Comparison of ENCODE assay signal across 24 cellular contexts in the genomic region with DNA sequence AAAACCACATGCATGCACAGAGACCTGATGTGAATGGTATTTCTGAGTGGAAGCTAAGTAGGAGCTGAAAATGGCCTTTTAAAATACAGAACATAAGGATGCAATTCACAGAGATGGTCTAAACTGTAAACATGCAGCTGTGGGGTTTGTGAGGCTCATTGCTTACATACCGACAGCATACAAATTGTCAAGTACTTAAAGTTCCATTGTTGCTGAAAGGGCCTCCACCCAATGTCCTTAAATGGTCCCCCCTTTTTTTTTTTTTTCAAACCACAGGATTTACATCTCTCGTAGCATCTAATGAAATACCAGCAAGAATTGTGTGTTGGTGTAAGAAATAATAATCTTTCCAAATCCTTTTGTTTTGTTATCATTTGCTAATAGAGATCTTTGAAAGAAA.
A peak's percentile ranks its signal among the peaks of the same experiment; 100 is the strongest.
DNase-seq lines count a peak whose midpoint lies in the region; ATAC-seq, FAIRE-seq and TF ChIP-seq lines count a peak whose summit lies in the region.
"Had no signal": no experiment of that assay in that cellular context is flagged by ENCODE, and none has a peak within 500 bp of the region (broad histone marks: within the 10 kb centered on the region; RNA-seq: fewer than 3 reads in every experiment).

No MANE protein-coding gene starts in this region.

- POLR2A ChIA-PET in activated CD4-positive, alpha-beta memory T cell treated with anti-CD3 and anti-CD28 coated beads for 36 hours (lab: Charles Lee) = interaction anchor here (1.7 to 3.7 kb wide), 7 partner anchors 12 to 523 kb away, joined by 7 to 33 read pairs (median 16); partner anchors contain the start of gene MAF
- POLR2A ChIA-PET in activated CD4-positive, alpha-beta memory T cell treated with anti-CD3 and anti-CD28 coated beads, Interleukin-2, amount 10 ng/mL, durations not matched to agents 7 days and 5 days (lab: Charles Lee) = interaction anchor here (0.9 to 1.6 kb wide), 3 partner anchors 9 to 12 kb away, joined by 3 to 5 read pairs (median 3); no protein-coding TSS in a partner anchor
- POLR2A ChIA-PET in WTC11 (lab: Charles Lee) = interaction anchor here (0.6 kb wide), 1 partner anchor 537 kb away, joined by 4 read pairs; no protein-coding TSS in a partner anchor

- peaks cover 81% of the 10 kb centered on the region for H3K4me1 Mint-ChIP-seq in activated CD4-positive, alpha-beta memory T cell treated with anti-CD3 and anti-CD28 coated beads for 36 hours (ENCODE audit: low read depth)
- peaks cover 72% of the 10 kb centered on the region for H3K4me1 Mint-ChIP-seq in activated CD4-positive, alpha-beta memory T cell treated with anti-CD3 and anti-CD28 coated beads, Interleukin-2, amount 10 ng/mL, durations not matched to agents 7 days and 5 days
- H3K4me1 Mint-ChIP-seq in WTC11 = peaks cover 39% of the 10 kb centered on the region
- peaks cover 60 to 74% of the 10 kb centered on the region in 2 donors for H3K4me1 Mint-ChIP-seq in immature natural killer cell

- peaks cover 4% of the 10 kb centered on the region for H3K27me3 Mint-ChIP-seq in activated CD4-positive, alpha-beta memory T cell treated with anti-CD3 and anti-CD28 coated beads for 36 hours
- H3K27me3 Mint-ChIP-seq in activated CD4-positive, alpha-beta memory T cell treated with anti-CD3 and anti-CD28 coated beads, Interleukin-2, amount 10 ng/mL, durations not matched to agents 7 days and 5 days = no peaks in the 10 kb centered on the region
- H3K27me3 Mint-ChIP-seq in WTC11 (ENCODE audit: low read depth) = no peaks in the 10 kb centered on the region
- H3K27me3 Mint-ChIP-seq in immature natural killer cell (ENCODE audit: low read depth in 3 of 3) = peaks cover 2 to 4% (median 3%) of the 10 kb centered on the region in 3 donors

- TF ChIP-seq CTCF in WTC11 (IDR thresholded peaks at IDR 0.05) = no peak

- peak overlapping the region; percentile 95 for H3K27ac Mint-ChIP-seq in activated CD4-positive, alpha-beta memory T cell treated with anti-CD3 and anti-CD28 coated beads for 36 hours
- no peak overlapping the region for H3K27ac Mint-ChIP-seq in activated CD4-positive, alpha-beta memory T cell treated with anti-CD3 and anti-CD28 coated beads, Interleukin-2, amount 10 ng/mL, durations not matched to agents 7 days and 5 days
- H3K27ac Mint-ChIP-seq in WTC11 = no peak overlapping the region
- H3K27ac Mint-ChIP-seq in immature natural killer cell = no peak overlapping the region
- H3K27ac Mint-ChIP-seq: H9 had no signal

- no peaks in the 10 kb centered on the region for H3K9me3 Mint-ChIP-seq in activated CD4-positive, alpha-beta memory T cell treated with anti-CD3 and anti-CD28 coated beads for 36 hours
- H3K9me3 Mint-ChIP-seq in activated CD4-positive, alpha-beta memory T cell treated with anti-CD3 and anti-CD28 coated beads, Interleukin-2, amount 10 ng/mL, durations not matched to agents 7 days and 5 days = peaks cover 3% of the 10 kb centered on the region
- H3K9me3 Mint-ChIP-seq in WTC11 = no peaks in the 10 kb centered on the region
- peaks cover 0 to 1% (median 0%) of the 10 kb centered on the region in 6 donors for H3K9me3 Mint-ChIP-seq in immature natural killer cell
- H3K9me3 Mint-ChIP-seq: CD4-positive, alpha-beta T cell; H9 had no signal

- intact Hi-C loops in activated CD4-positive, alpha-beta memory T cell treated with anti-CD3 and anti-CD28 coated beads for 36 hours (cut with micrococcal nuclease) = loop anchor here (2.0 to 10.0 kb wide), 6 partner anchors 35 to 767 kb away; partner anchors contain the start of gene MAF

- DNase-seq in activated CD4-positive, alpha-beta memory T cell treated with anti-CD3 and anti-CD28 coated beads for 36 hours = no peak
- no peak for DNase-seq in activated CD4-positive, alpha-beta memory T cell treated with anti-CD3 and anti-CD28 coated beads, Interleukin-2, amount 10 ng/mL, durations not matched to agents 7 days and 5 days
- DNase-seq in GM12892 (ENCODE audit: insufficient read length) = no peak
- DNase-seq in WTC11 (ENCODE audit: low spot score) = no peak
- DNase-seq in immature natural killer cell = no peak
- DNase-seq in ureter (ENCODE audit: low spot score) = no peak
- DNase-seq in DMS153 treated with DMSO at 0.1 percent for 48 hours (lab: John Stamatoyannopoulos, UW; ENCODE audit: unreplicated experiment) = no peak
- DNase-seq: CD4-positive, alpha-beta T cell; GM23248; H9; Kasumi-1; NCI-H1092 treated with DMSO at 0.1 percent for 48 hours; NCI-H1436; NCI-H187 treated with DMSO at 0.1 percent for 48 hours; NCI-H2171; NCI-H226; NCI-H510A; NCI-H69; SHP77 had no signal

- peaks cover 3% of the 10 kb centered on the region for H3K36me3 Mint-ChIP-seq in activated CD4-positive, alpha-beta memory T cell treated with anti-CD3 and anti-CD28 coated beads for 36 hours
- peaks cover 5% of the 10 kb centered on the region for H3K36me3 Mint-ChIP-seq in activated CD4-positive, alpha-beta memory T cell treated with anti-CD3 and anti-CD28 coated beads, Interleukin-2, amount 10 ng/mL, durations not matched to agents 7 days and 5 days (ENCODE audit: low read depth)
- no peaks in the 10 kb centered on the region for H3K36me3 Mint-ChIP-seq in WTC11
- no peaks in the 10 kb centered on the region for H3K36me3 Mint-ChIP-seq in immature natural killer cell

- peak; percentile 27 for FAIRE-seq in GM12892 (lab: Jason Lieb, UNC)
- FAIRE-seq: A204.1, G401.6, HTR-8/SVneo, K562 had no signal

- ATAC-seq in WTC11 = 0 out of 2 replicates have a peak, but pooled peaks have one; percentile 26
- ATAC-seq: K562, Panc1 had no signal

- CTCF ChIA-PET in activated CD4-positive, alpha-beta memory T cell treated with anti-CD3 and anti-CD28 coated beads for 36 hours (lab: Charles Lee) = interaction anchor here (0.7 to 1.7 kb wide), 6 partner anchors 135 to 524 kb away, joined by 3 to 5 read pairs (median 4); no protein-coding TSS in a partner anchor
- CTCF ChIA-PET in activated CD4-positive, alpha-beta memory T cell treated with anti-CD3 and anti-CD28 coated beads, Interleukin-2, amount 10 ng/mL, durations not matched to agents 7 days and 5 days (lab: Charles Lee) = no interaction called here
- CTCF ChIA-PET in WTC11 (lab: Charles Lee) = no interaction called here

- TF ChIP-seq POLR2A in GM12892 (IDR thresholded peaks at IDR 0.05; ENCODE audit: low read depth, low read length) = no peak

- H3K4me3 Mint-ChIP-seq in activated CD4-positive, alpha-beta memory T cell treated with anti-CD3 and anti-CD28 coated beads for 36 hours = no peak overlapping the region
- no peak overlapping the region for H3K4me3 Mint-ChIP-seq in activated CD4-positive, alpha-beta memory T cell treated with anti-CD3 and anti-CD28 coated beads, Interleukin-2, amount 10 ng/mL, durations not matched to agents 7 days and 5 days
- no peak overlapping the region for H3K4me3 Mint-ChIP-seq in WTC11
- peak overlapping the region in 4 of 5 donors; percentile 8 to 60 (median 26) for H3K4me3 Mint-ChIP-seq in immature natural killer cell
- H3K4me3 Mint-ChIP-seq: CD4-positive, alpha-beta T cell; H9 had no signal

TF ChIP-seq in WTC11, 78 proteins besides CTCF, POLR2A, EP300 and RAD21 (continues in another document):
- no peak for TF ChIP-seq NFE2L1 (CRISPR knock-in tag; IDR thresholded peaks at IDR 0.05)
- no peak for TF ChIP-seq ESRRA (CRISPR knock-in tag; IDR thresholded peaks at IDR 0.05; ENCODE audit: borderline replicate concordance)
- no peak for TF ChIP-seq E2F5 (CRISPR knock-in tag; IDR thresholded peaks at IDR 0.05)
- TF ChIP-seq, protein P1, sequence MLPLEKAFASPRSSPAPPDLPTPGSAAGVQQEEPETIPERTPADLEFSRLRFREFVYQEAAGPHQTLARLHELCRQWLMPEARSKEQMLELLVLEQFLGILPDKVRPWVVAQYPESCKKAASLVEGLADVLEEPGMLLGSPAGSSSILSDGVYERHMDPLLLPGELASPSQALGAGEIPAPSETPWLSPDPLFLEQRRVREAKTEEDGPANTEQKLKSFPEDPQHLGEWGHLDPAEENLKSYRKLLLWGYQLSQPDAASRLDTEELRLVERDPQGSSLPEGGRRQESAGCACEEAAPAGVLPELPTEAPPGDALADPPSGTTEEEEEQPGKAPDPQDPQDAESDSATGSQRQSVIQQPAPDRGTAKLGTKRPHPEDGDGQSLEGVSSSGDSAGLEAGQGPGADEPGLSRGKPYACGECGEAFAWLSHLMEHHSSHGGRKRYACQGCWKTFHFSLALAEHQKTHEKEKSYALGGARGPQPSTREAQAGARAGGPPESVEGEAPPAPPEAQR (CRISPR knock-in tag; IDR thresholded peaks at IDR 0.05) = no peak
- TF ChIP-seq GRHL2 (CRISPR knock-in tag; IDR thresholded peaks at IDR 0.05; ENCODE audit: insufficient replicate concordance, severe bottlenecking) = no peak

Comparison
In these comparisons a context has a peak if more than half of its experiments do, and no peak if none do; other contexts are left out.
1. H3K4me3 Mint-ChIP-seq: peak in immature natural killer cell (4 of 5); none in activated CD4-positive, alpha-beta memory T cell treated with anti-CD3 and anti-CD28 coated beads for 36 hours (single experiment), activated CD4-positive, alpha-beta memory T cell treated with anti-CD3 and anti-CD28 coated beads, Interleukin-2, amount 10 ng/mL, durations not matched to agents 7 days and 5 days (single experiment) and WTC11 (single experiment).